ENCODE assay signal across 1 cellular context in genomic region chr9:34177906-34178697, GRCh38.
TF ChIP-seq lines count a peak whose summit lies in the region.

No MANE protein-coding gene starts in this region.

TF ChIP-seq in HepG2, 621 proteins besides CTCF, POLR2A, EP300 and RAD21 (continued from another document):
- TF ChIP-seq SRSF9 (IDR thresholded peaks at IDR 0.05; ENCODE audit: borderline replicate concordance, insufficient read depth, low read depth, low read length, poor library complexity, severe bottlenecking): no peak
- no peak for TF ChIP-seq ZNF580 (CRISPR knock-in tag; IDR thresholded peaks at IDR 0.05; ENCODE audit: borderline replicate concordance, low read depth)
- TF ChIP-seq PRDM15 (CRISPR knock-in tag; IDR thresholded peaks at IDR 0.05): no peak
- no peak for TF ChIP-seq ZNF83 (CRISPR knock-in tag; IDR thresholded peaks at IDR 0.05; ENCODE audit: borderline replicate concordance)
- TF ChIP-seq ZKSCAN8 (CRISPR knock-in tag; IDR thresholded peaks at IDR 0.05; ENCODE audit: borderline replicate concordance): no peak
- TF ChIP-seq ZNF792 (CRISPR knock-in tag; IDR thresholded peaks at IDR 0.05): no peak
- 0 out of 2 replicates have a peak, but pooled peaks have one; percentile 8 for TF ChIP-seq REPIN1 (CRISPR knock-in tag; IDR thresholded peaks at IDR 0.05; ENCODE audit: borderline replicate concordance, low read depth)
- TF ChIP-seq ZSCAN9 (CRISPR knock-in tag; IDR thresholded peaks at IDR 0.05; ENCODE audit: borderline replicate concordance): no peak
- TF ChIP-seq RARA (CRISPR knock-in tag; IDR thresholded peaks at IDR 0.05): no peak
- no peak for TF ChIP-seq ZBTB4 (CRISPR knock-in tag; IDR thresholded peaks at IDR 0.05; ENCODE audit: borderline replicate concordance)
- TF ChIP-seq ZNF598 (CRISPR knock-in tag; IDR thresholded peaks at IDR 0.05; ENCODE audit: borderline replicate concordance): peak; percentile 73; the same call in 1 of the 2 replicates
- no peak for TF ChIP-seq HNF1A (IDR thresholded peaks at IDR 0.05; ENCODE audit: low read depth)
- no peak for TF ChIP-seq HNF1A (CRISPR knock-in tag; IDR thresholded peaks at IDR 0.05; ENCODE audit: borderline replicate concordance)
- TF ChIP-seq SMC3 (IDR thresholded peaks at IDR 0.05; ENCODE audit: low read length): no peak
- no peak for TF ChIP-seq ZNF546 (CRISPR knock-in tag; conservative IDR thresholded peaks at IDR 0.05)
- TF ChIP-seq ZNF614 (CRISPR knock-in tag; IDR thresholded peaks at IDR 0.05; ENCODE audit: borderline replicate concordance): no peak
- no peak for TF ChIP-seq PREB (CRISPR knock-in tag; IDR thresholded peaks at IDR 0.05)
- no peak for TF ChIP-seq ZBTB46 (CRISPR knock-in tag; IDR thresholded peaks at IDR 0.05; ENCODE audit: borderline replicate concordance)
- no peak for TF ChIP-seq HOXA7 (CRISPR knock-in tag; IDR thresholded peaks at IDR 0.05)
- no peak for TF ChIP-seq MNT (IDR thresholded peaks at IDR 0.05)
- no peak for TF ChIP-seq NR2F1 (CRISPR knock-in tag; IDR thresholded peaks at IDR 0.05)
- 0 out of 2 replicates have a peak, but pooled peaks have one; percentile 14 for TF ChIP-seq ZNF350 (CRISPR knock-in tag; IDR thresholded peaks at IDR 0.05; ENCODE audit: borderline replicate concordance, low read depth)
TF ChIP-seq in HepG2: peak in this region for 14.
